In genomic region chr18:49279041-49279440, GRCh38 we compare ENCODE assay signal across 18 cellular contexts.
DNase-seq lines count a peak whose midpoint lies in the region; ATAC-seq, FAIRE-seq and TF ChIP-seq lines count a peak whose summit lies in the region.
"Had no signal": no experiment of that assay in that cellular context is flagged by ENCODE, and none has a peak within 500 bp of the region (broad histone marks: within the 10 kb centered on the region; RNA-seq: fewer than 3 reads in every experiment).

No MANE protein-coding gene starts in this region.

- H3K36me3 Mint-ChIP-seq in Calu3 (ENCODE audit: insufficient read depth, unreplicated experiment), result no peaks in the 10 kb centered on the region

- no peak for FAIRE-seq in bronchial epithelial cell (lab: Jason Lieb, UNC)
- FAIRE-seq: D721Med, G401.6, GM12892 had no signal

- H3K27ac Mint-ChIP-seq in Calu3 (ENCODE audit: unreplicated experiment), result no peak overlapping the region
- H3K27ac Mint-ChIP-seq: CD4-positive, alpha-beta memory T cell; GM23338; H9; HFFc6 had no signal

- CTCF ChIA-PET in Calu3 (lab: Charles Lee), result interaction anchor here (0.6 kb wide), 2 partner anchors 10 to 529 kb away, joined by 4 to 6 read pairs; no protein-coding TSS in a partner anchor

- ATAC-seq in mucosa of descending colon (peak; percentile 50), GM21515 (IDR thresholded peaks at IDR 0.05; ENCODE audit: unreplicated experiment) (no peak), HG02840 (IDR thresholded peaks at IDR 0.05; ENCODE audit: low FRiP score, unreplicated experiment) (no peak), HG02642 (IDR thresholded peaks at IDR 0.05; ENCODE audit: poor library complexity, unreplicated experiment) (no peak)
- ATAC-seq: GM23338, HCT116 had no signal

- H3K9me3 ChIP-seq in mucosa of descending colon, result no peaks in the 10 kb centered on the region
- H3K9me3 ChIP-seq: Caco-2 had no signal

- H3K4me3 ChIP-seq in bronchial epithelial cell (ENCODE audit: low read depth, low read length) (no peak overlapping the region), mucosa of descending colon (no peak overlapping the region)
- H3K4me3 ChIP-seq: GM23338 had no signal

- H3K4me1 Mint-ChIP-seq in Calu3 (ENCODE audit: low read depth, unreplicated experiment), result peaks cover 36% of the 10 kb centered on the region

- TF ChIP-seq CTCF in Calu3 (IDR thresholded peaks at IDR 0.05; ENCODE audit: unreplicated experiment) (no peak), bronchial epithelial cell (IDR thresholded peaks at IDR 0.05; ENCODE audit: insufficient read depth, low read length, severe bottlenecking) (no peak), mucosa of descending colon (IDR thresholded peaks at IDR 0.05) (no peak)

- no peaks in the 10 kb centered on the region for H3K27me3 ChIP-seq in bronchial epithelial cell (ENCODE audit: control insufficient read depth, insufficient read depth, low read length)

- H3K4me3 Mint-ChIP-seq in Calu3 (ENCODE audit: low read depth, unreplicated experiment), result no peak overlapping the region
- H3K4me3 Mint-ChIP-seq: CD4-positive, alpha-beta memory T cell; GM23338; H9; HFFc6 had no signal

- no peaks in the 10 kb centered on the region for H3K27me3 Mint-ChIP-seq in Calu3 (ENCODE audit: unreplicated experiment)
- H3K27me3 Mint-ChIP-seq: CD4-positive, alpha-beta memory T cell had no signal

- no peaks in the 10 kb centered on the region for H3K36me3 ChIP-seq in bronchial epithelial cell (ENCODE audit: control insufficient read depth, insufficient read depth, low read length)
- no peaks in the 10 kb centered on the region for H3K36me3 ChIP-seq in mucosa of descending colon (ENCODE audit: low read depth)

- no peaks in the 10 kb centered on the region for H3K9me3 Mint-ChIP-seq in Calu3 (ENCODE audit: low read depth, unreplicated experiment)
- H3K9me3 Mint-ChIP-seq: GM23338, H9 had no signal

- DNase-seq in Calu3 (peak; percentile 5), bronchial epithelial cell (ENCODE audit: low read depth) (peak; percentile 8), mucosa of descending colon (no peak)
- DNase-seq: C1 segment of cervical spinal cord; Caco-2; CD4-positive, alpha-beta memory T cell; DMS 273 treated with DMSO at 0.1 percent for 48 hours; DND-41; H9; HFFc6 had no signal

- intact Hi-C loops in Calu3 (cut with micrococcal nuclease; ENCODE audit: unreplicated experiment), result no loop called here
- intact Hi-C loops in mucosa of descending colon (cut with DNase I, micrococcal nuclease), result no loop called here

- no TSS peak for BruUV-seq in Calu3 (replicated peaks; lab: Mats Ljungman, UMichigan)

- H3K4me1 ChIP-seq in mucosa of descending colon (ENCODE audit: low read depth), result no peaks in the 10 kb centered on the region
- H3K4me1 ChIP-seq: Caco-2 had no signal

Comparison
In these comparisons a context has a peak if more than half of its experiments do, and no peak if none do; other contexts are left out.
1. DNase-seq: peak in Calu3 (single experiment) and bronchial epithelial cell (single experiment); none in mucosa of descending colon (0 of 3).